ENCODE assay signal across 9 cellular contexts in genomic region chr14:76920572-76921175, GRCh38.
A peak's percentile ranks its signal among the peaks of the same experiment; 100 is the strongest.
DNase-seq lines count a peak whose midpoint lies in the region; ATAC-seq and TF ChIP-seq lines count a peak whose summit lies in the region.
"Had no signal": no experiment of that assay in that cellular context is flagged by ENCODE, and none has a peak within 500 bp of the region (broad histone marks: within the 10 kb centered on the region; RNA-seq: fewer than 3 reads in every experiment).

No MANE protein-coding gene starts in this region.

- peak overlapping the region; percentile 65 for H3K56ac ChIP-seq in mesendoderm (ENCODE audit: low read length)

- no peaks in the 10 kb centered on the region for H3K9me3 Mint-ChIP-seq in activated naive CD8-positive, alpha-beta T cell treated with anti-CD3 and anti-CD28 coated beads for 36 hours

- H3K4me2 ChIP-seq in mesendoderm (ENCODE audit: low read length), result no peak overlapping the region

- peak overlapping the region; percentile 38 for H2BK5ac ChIP-seq in mesendoderm (ENCODE audit: low read length)

- no peak for TF ChIP-seq CTCF in BE2C (IDR thresholded peaks at IDR 0.05; ENCODE audit: low read depth, low read length)

- H3K36me3 ChIP-seq in BE2C (no peaks in the 10 kb centered on the region), mesendoderm (ENCODE audit: control insufficient read depth, insufficient read depth, low read length) (no peaks in the 10 kb centered on the region)

- H2AK5ac ChIP-seq in mesendoderm (ENCODE audit: low read length), result no peak overlapping the region

- no peaks in the 10 kb centered on the region for H3K27me3 Mint-ChIP-seq in activated naive CD8-positive, alpha-beta T cell treated with anti-CD3 and anti-CD28 coated beads for 36 hours

- no peaks in the 10 kb centered on the region for H3K79me1 ChIP-seq in mesendoderm (ENCODE audit: low read length)

- peak overlapping the region; percentile 74 for H3K27ac Mint-ChIP-seq in activated naive CD8-positive, alpha-beta T cell treated with anti-CD3 and anti-CD28 coated beads for 36 hours

- H3K9me3 ChIP-seq in BE2C, result no peaks in the 10 kb centered on the region

- H3K4me3 ChIP-seq in BE2C (ENCODE audit: low read depth, low read length) (peak overlapping the region; percentile 49), mesendoderm (ENCODE audit: low read length) (no peak overlapping the region)

- H3K4ac ChIP-seq in mesendoderm (ENCODE audit: low read depth, low read length), result peak overlapping the region; percentile 56

- no CpG with 5 or more reads among the region's 10 CpGs for WGBS in mesendoderm (ENCODE audit: extremely low coverage, insufficient coverage, low lambda C conversion rate)

- H3K18ac ChIP-seq in mesendoderm (ENCODE audit: low read length), result peak overlapping the region; percentile 16

- H3K36me3 Mint-ChIP-seq in activated naive CD8-positive, alpha-beta T cell treated with anti-CD3 and anti-CD28 coated beads for 36 hours, result no peaks in the 10 kb centered on the region

- no peak overlapping the region for H3K9ac ChIP-seq in mesendoderm (ENCODE audit: low read length)

- no peaks in the 10 kb centered on the region for H3K27me3 ChIP-seq in BE2C
- H3K27me3 ChIP-seq in mesendoderm (ENCODE audit: insufficient read depth, low read length, poor library complexity), result no peaks in the 10 kb centered on the region

- H3K4me1 ChIP-seq in BE2C, result peaks cover 65% of the 10 kb centered on the region
- H3K4me1 ChIP-seq in mesendoderm (ENCODE audit: control insufficient read depth, low read depth, low read length), result peaks cover 33% of the 10 kb centered on the region

- no peaks in the 10 kb centered on the region for H3K79me2 ChIP-seq in mesendoderm (ENCODE audit: control insufficient read depth, insufficient read depth, low read length)

- H4K8ac ChIP-seq in mesendoderm (ENCODE audit: low read depth, low read length), result no peak overlapping the region

- H2BK15ac ChIP-seq in mesendoderm (replicated peaks; ENCODE audit: low read depth), result no peak overlapping the region

- peaks cover 40% of the 10 kb centered on the region for H3K4me1 Mint-ChIP-seq in activated naive CD8-positive, alpha-beta T cell treated with anti-CD3 and anti-CD28 coated beads for 36 hours

- peak; percentile 97 for DNase-seq in BE2C
- peak; percentile 91 for DNase-seq in NCI-H1105 (lab: John Stamatoyannopoulos, UW)
- DNase-seq in activated naive CD8-positive, alpha-beta T cell treated with anti-CD3 and anti-CD28 coated beads for 36 hours, result no peak
- DNase-seq in mesendoderm, result peak; percentile 85
- DNase-seq in activated effector memory CD4-positive, alpha-beta T cell treated with Interleukin-2 at 50 U/mL for 16 hours, result no peak
- DNase-seq in H4 (ENCODE audit: low spot score), result no peak
- DNase-seq in hippocampal formation (lab: John Stamatoyannopoulos, UW), result no peak
- DNase-seq: KG1 had no signal

- peak overlapping the region; percentile 63 for H3K27ac ChIP-seq in mesendoderm (ENCODE audit: low read depth, low read length)

- peak overlapping the region; percentile 17 for H2BK120ac ChIP-seq in mesendoderm (ENCODE audit: low read depth, low read length)

- H3K4me3 Mint-ChIP-seq in activated naive CD8-positive, alpha-beta T cell treated with anti-CD3 and anti-CD28 coated beads for 36 hours, result no peak overlapping the region

- no peak for ATAC-seq in GM18873 (IDR thresholded peaks at IDR 0.05; ENCODE audit: low FRiP score, unreplicated experiment)

- H4K5ac ChIP-seq in mesendoderm (ENCODE audit: low read length), result no peak overlapping the region

- no peak overlapping the region for H3K23ac ChIP-seq in mesendoderm (ENCODE audit: low read length)

Comparison
In these comparisons a context has a peak if more than half of its experiments do, and no peak if none do; other contexts are left out.
1. DNase-seq: peak in BE2C (single experiment), NCI-H1105 (single experiment) and mesendoderm (single experiment); none in activated naive CD8-positive, alpha-beta T cell treated with anti-CD3 and anti-CD28 coated beads for 36 hours (single experiment), activated effector memory CD4-positive, alpha-beta T cell treated with Interleukin-2 at 50 U/mL for 16 hours (single experiment), H4 (single experiment) and hippocampal formation (0 of 2).